In genomic region chr12:53205747-53206146, GRCh38 we compare ENCODE assay signal across 9 cellular contexts. TPM values are rescaled to one million over a fixed set of nuclear protein-coding genes. Genes with fewer than 3 reads are reported as not detected.
DNase-seq lines count a peak whose midpoint lies in the region; ATAC-seq lines count a peak whose summit lies in the region.
"Had no signal": no experiment of that assay in that cellular context is flagged by ENCODE, and none has a peak within 500 bp of the region (broad histone marks: within the 10 kb centered on the region; RNA-seq: fewer than 3 reads in every experiment).

No MANE protein-coding gene starts in this region.

- peak overlapping the region in 1 of 3 donors; percentile 3 for H3K4me3 ChIP-seq in skeletal muscle tissue (ENCODE audit: low read length in 3 of 3)

- H3K4me1 ChIP-seq in skeletal muscle tissue (ENCODE audit: control insufficient read depth in 3 of 3, insufficient read depth in 3 of 3, low read length in 3 of 3): peaks cover 9 to 32% (median 20%) of the 10 kb centered on the region in 3 donors

- H3K9me3 ChIP-seq in skeletal muscle tissue (ENCODE audit: control insufficient read depth in 3 of 3, low read length in 3 of 3): no peaks in the 10 kb centered on the region

- no peaks in the 10 kb centered on the region for H3K27me3 ChIP-seq in skeletal muscle tissue (ENCODE audit: control insufficient read depth in 3 of 3, insufficient read depth in 3 of 3, low read length in 3 of 3)

- peak overlapping the region; percentile 39 for H3K27ac ChIP-seq in skeletal muscle tissue (ENCODE audit: low read depth, low read length)

- peaks cover 0 to 6% (median 3%) of the 10 kb centered on the region in 3 donors for H3K36me3 ChIP-seq in skeletal muscle tissue (ENCODE audit: control insufficient read depth in 3 of 3, insufficient read depth in 3 of 3, low read length in 3 of 3)

- H3K9ac ChIP-seq in skeletal muscle tissue (ENCODE audit: low read depth in 1 of 3, low read length in 3 of 3): no peak overlapping the region

- DNase-seq in activated gamma-delta T cell treated with Interleukin-2 at 50 U/mL for 16 hours (peak; percentile 62), activated gamma-delta T cell (lab: John Stamatoyannopoulos, UW) (no peak), SKM-1 (lab: John Stamatoyannopoulos, UW; ENCODE audit: unreplicated experiment) (peak; percentile 16), brain pericyte (ENCODE audit: low read depth, low spot score) (peak; percentile 52), NCI-H1694 treated with DMSO at 0.1 percent for 48 hours (lab: John Stamatoyannopoulos, UW) (no peak), retina (no peak)

- ATAC-seq in HG03095 (IDR thresholded peaks at IDR 0.05; ENCODE audit: unreplicated experiment): peak; percentile 72

RNA-seq across cellular contexts. Expression of gene ITGB7, which starts 1.3 kb away (rescaled TPM):
- total RNA-seq in skeletal muscle tissue: 1.6 TPM
- total RNA-seq: glomerular endothelial cell had no signal

RNA-seq across cellular contexts. Expression of gene CSAD, which starts 25.0 kb away (rescaled TPM):
- 16.7 TPM for total RNA-seq in skeletal muscle tissue

RNA-seq across cellular contexts. Expression of gene ZNF740, which starts 25.2 kb away (rescaled TPM):
- 16.7 TPM for total RNA-seq in skeletal muscle tissue

RNA-seq across cellular contexts. Expression of gene RARG, which starts 26.3 kb away (rescaled TPM):
- total RNA-seq in skeletal muscle tissue: 12.5 TPM

Comparison
In these comparisons a context has a peak if more than half of its experiments do, and no peak if none do; other contexts are left out.
1. DNase-seq: peak in activated gamma-delta T cell treated with Interleukin-2 at 50 U/mL for 16 hours (single experiment), SKM-1 (single experiment) and brain pericyte (single experiment); none in activated gamma-delta T cell (single experiment), NCI-H1694 treated with DMSO at 0.1 percent for 48 hours (single experiment) and retina (single experiment).